In the genomic region with DNA sequence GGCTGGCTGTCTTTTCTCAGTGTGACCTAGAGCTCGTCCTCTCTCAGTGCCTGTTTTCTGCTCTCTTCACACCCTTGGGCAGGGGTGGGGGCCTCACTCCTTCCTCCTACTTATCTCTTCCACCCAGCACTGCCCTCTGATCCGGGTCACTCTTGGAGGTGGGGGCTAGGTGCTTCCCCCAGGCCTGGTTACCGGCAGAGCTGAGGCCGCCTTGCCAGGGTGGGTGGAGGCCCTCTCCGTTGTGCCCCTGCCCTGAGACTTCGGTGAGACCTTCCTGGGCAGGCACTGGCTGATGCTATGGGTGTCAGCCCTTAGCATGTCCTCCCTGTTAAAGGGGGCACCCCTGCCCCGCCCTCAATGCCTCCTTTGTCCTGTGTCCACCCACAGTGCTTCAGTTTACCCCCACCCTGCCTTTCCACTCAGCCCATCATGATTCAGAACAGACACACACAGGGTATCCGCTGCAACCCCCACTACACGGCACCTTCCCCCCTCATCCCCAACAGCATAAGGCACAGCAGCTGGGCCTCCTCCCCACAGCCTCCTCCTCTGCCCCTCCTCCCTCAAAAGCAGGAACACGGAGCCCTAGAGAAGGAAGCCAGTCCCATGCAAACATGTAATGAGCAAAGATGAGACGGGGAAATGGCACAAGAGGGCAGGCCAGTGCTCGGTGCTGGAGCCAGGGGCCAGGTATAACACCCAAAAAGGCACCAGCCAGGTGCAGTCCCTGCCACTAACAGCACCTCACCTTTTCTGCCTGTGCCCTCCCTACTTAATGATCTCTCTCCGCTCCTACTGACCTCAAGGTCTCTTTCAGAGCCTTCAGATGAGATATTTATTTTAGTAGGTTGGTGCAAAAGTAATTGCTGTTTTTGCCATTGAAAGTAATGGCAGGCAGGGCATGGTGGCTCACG, we compare ENCODE assay signal across 10 cellular contexts. TPM values are rescaled to one million over a fixed set of nuclear protein-coding genes. Genes with fewer than 3 reads are reported as not detected.
DNase-seq lines count a peak whose midpoint lies in the region; ATAC-seq and TF ChIP-seq lines count a peak whose summit lies in the region.
"Had no signal": no experiment of that assay in that cellular context is flagged by ENCODE, and none has a peak within 500 bp of the region (broad histone marks: within the 10 kb centered on the region; RNA-seq: fewer than 3 reads in every experiment).

No MANE protein-coding gene starts in this region.

- WGBS in heart right ventricle, 2 donors = 43 to 45% methylated on average over 14 of the region's 14 CpGs

- H3K27ac ChIP-seq in heart right ventricle = no peak overlapping the region
- H3K27ac ChIP-seq in thoracic aorta = no peak overlapping the region
- H3K27ac ChIP-seq: brain microvascular endothelial cell, epithelial cell of prostate had no signal

- ATAC-seq in heart right ventricle (peak in 7 of 8 donors; percentile 19 to 46 (median 33)), thoracic aorta (ENCODE audit: insufficient number of reproducible peaks, low FRiP score, low read depth) (peak; percentile 21), HG02678 (IDR thresholded peaks at IDR 0.05; ENCODE audit: unreplicated experiment) (no peak)

- peaks cover 0 to 31% (median 14%) of the 10 kb centered on the region in 9 donors for H3K4me1 ChIP-seq in heart right ventricle
- peaks cover 6 to 12% of the 10 kb centered on the region in 2 donors for H3K4me1 ChIP-seq in thoracic aorta (ENCODE audit: control insufficient read depth in 1 of 2, low read depth in 2 of 2)

- DNase-seq in heart right ventricle (no peak), cardiac septum (ENCODE audit: low spot score) (no peak), UCSD-AML1 (lab: John Stamatoyannopoulos, UW; ENCODE audit: unreplicated experiment) (peak; percentile 78), thoracic aorta (ENCODE audit: low spot score) (no peak), pons (ENCODE audit: low spot score) (no peak)
- DNase-seq: brain microvascular endothelial cell, spleen had no signal

- TF ChIP-seq CTCF in heart right ventricle (IDR thresholded peaks at IDR 0.05) = no peak
- TF ChIP-seq CTCF in thoracic aorta (IDR thresholded peaks at IDR 0.05) = no peak

- H3K36me3 ChIP-seq in heart right ventricle = no peaks in the 10 kb centered on the region
- H3K36me3 ChIP-seq in thoracic aorta = no peaks in the 10 kb centered on the region
- H3K36me3 ChIP-seq: brain microvascular endothelial cell had no signal

- H3K9me3 ChIP-seq in heart right ventricle = no peaks in the 10 kb centered on the region
- H3K9me3 ChIP-seq in thoracic aorta = no peaks in the 10 kb centered on the region
- H3K9me3 ChIP-seq: spleen had no signal

- peaks cover 11 to 65% (median 36%) of the 10 kb centered on the region in 7 donors for H3K27me3 ChIP-seq in heart right ventricle
- peaks cover 7% of the 10 kb centered on the region for H3K27me3 ChIP-seq in thoracic aorta (replicated peaks; ENCODE audit: insufficient read depth)

- H3K4me3 ChIP-seq in heart right ventricle (no peak overlapping the region), thoracic aorta (no peak overlapping the region)
- H3K4me3 ChIP-seq: spleen had no signal

- intact Hi-C loops in heart right ventricle (cut with DNase I) (no loop called here), cardiac septum (cut with DNase I) (no loop called here)

RNA-seq across cellular contexts. Expression of gene ZGLP1, which starts 9.8 kb away (rescaled TPM):
- total RNA-seq in heart right ventricle (1 to 10 TPM in 2 of 10 donors, under 1 TPM in 8; 0.34 to 1.4 (median 0.80) TPM), cardiac septum (1.9 TPM), thoracic aorta (1 to 10 TPM in 1 of 2 donors, not detected in 1; 5.3 TPM)
- polyA plus RNA-seq in heart right ventricle = 1 to 10 TPM; 1.5 to 8.9 TPM

RNA-seq across cellular contexts. Expression of gene ICAM5, which starts 10.1 kb away (rescaled TPM):
- total RNA-seq in heart right ventricle (under 1 TPM in 7 of 10 donors, not detected in 3; 0.18 to 0.62 (median 0.34) TPM), cardiac septum (0.67 TPM), thoracic aorta (under 1 TPM; 0.41 to 0.49 TPM)
- 1 to 10 TPM in 1 of 2 donors, under 1 TPM in 1; 0.51 to 1.0 TPM for polyA plus RNA-seq in heart right ventricle

RNA-seq across cellular contexts. Expression of gene ICAM4, which starts 13.0 kb away (rescaled TPM):
- under 1 TPM in 9 of 10 donors, not detected in 1; 0.17 to 0.83 (median 0.48) TPM for total RNA-seq in heart right ventricle
- under 1 TPM; 0.59 to 0.73 TPM for polyA plus RNA-seq in heart right ventricle
- 0.46 TPM for total RNA-seq in cardiac septum
- total RNA-seq in thoracic aorta = 1 to 10 TPM in 1 of 2 donors, under 1 TPM in 1; 0.95 to 2.0 TPM
- total RNA-seq: MCF 10A had no signal

RNA-seq across cellular contexts. Expression of gene FDX2, which starts 16.0 kb away (rescaled TPM):
- 10 to 100 TPM; 11.7 to 21.8 (median 17.1) TPM for total RNA-seq in heart right ventricle
- 10 to 100 TPM; 33.7 to 35.5 TPM for polyA plus RNA-seq in heart right ventricle
- 16.9 TPM for total RNA-seq in cardiac septum
- total RNA-seq in thoracic aorta = 10 to 100 TPM; 13.4 to 35.8 TPM

RNA-seq across cellular contexts. Expression of gene ICAM1, which starts 28.9 kb away (rescaled TPM):
- total RNA-seq in heart right ventricle (10 to 100 TPM in 3 of 10 donors, 1 to 10 TPM in 7; 3.6 to 66.6 (median 9.3) TPM), cardiac septum (9.8 TPM), thoracic aorta (100 to 1,000 TPM in 1 of 2 donors, 10 to 100 TPM in 1; 41.4 to 160 TPM)
- polyA plus RNA-seq in heart right ventricle = 10 to 100 TPM in 1 of 2 donors, 1 to 10 TPM in 1; 6.9 to 12.1 TPM
